8 cellular contexts compared by ENCODE assay signal in the genomic region with DNA sequence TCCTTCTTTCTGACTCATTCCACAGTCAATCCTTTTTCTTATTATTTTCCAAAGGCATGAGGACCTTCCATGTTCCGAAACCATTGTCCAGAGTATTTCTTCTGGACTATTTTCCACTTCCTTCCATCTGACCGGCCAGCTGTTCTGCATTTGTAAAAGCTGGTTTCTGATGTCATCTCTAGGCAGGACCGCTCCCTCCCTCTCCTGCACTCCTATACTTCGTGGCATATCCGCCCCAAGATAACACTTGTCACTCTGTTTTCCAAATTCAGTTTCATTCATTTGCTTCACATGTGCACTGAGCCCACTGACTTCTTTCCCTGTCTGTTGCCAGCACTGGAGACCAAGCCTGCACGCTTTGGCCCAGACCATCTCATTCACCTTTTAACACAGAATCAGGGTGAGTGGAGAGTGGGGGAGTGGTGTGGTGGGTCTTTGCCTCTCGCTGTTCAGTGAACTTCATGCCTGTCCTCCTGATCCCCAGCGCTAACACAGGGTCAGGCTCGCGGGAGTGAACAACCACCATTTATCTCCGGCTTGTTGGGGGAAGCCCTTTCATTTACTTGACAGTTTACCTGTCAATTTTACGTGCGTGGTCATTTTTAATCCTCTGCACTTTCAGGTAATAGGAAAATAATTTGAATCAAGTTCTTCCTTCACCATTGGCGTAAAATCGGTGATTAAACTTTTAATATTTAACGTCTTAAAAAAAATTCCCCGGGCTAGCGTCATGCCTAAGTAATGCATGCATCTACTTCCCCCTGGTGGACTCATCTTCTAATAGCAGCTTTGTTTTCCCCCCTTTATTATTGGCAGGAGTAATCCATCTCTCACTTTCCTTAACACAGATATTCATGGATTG. TPM values are rescaled to one million over a fixed set of nuclear protein-coding genes. Genes with fewer than 3 reads are reported as not detected.
DNase-seq lines count a peak whose midpoint lies in the region; ATAC-seq, FAIRE-seq and TF ChIP-seq lines count a peak whose summit lies in the region.

No MANE protein-coding gene starts in this region.

- H4K20me1 ChIP-seq in Karpas-422 (ENCODE audit: insufficient read depth, low read depth, low read length): no peaks in the 10 kb centered on the region

- H3K27me3 ChIP-seq in Karpas-422 (ENCODE audit: low read length) (no peaks in the 10 kb centered on the region), Peyer's patch (no peaks in the 10 kb centered on the region)

- H3K4me2 ChIP-seq in Karpas-422 (ENCODE audit: low read depth, low read length, poor library complexity, severe bottlenecking): peak overlapping the region; percentile 46

- H3K9ac ChIP-seq in Karpas-422 (ENCODE audit: low read length): no peak overlapping the region

- H3K27ac Mint-ChIP-seq in activated CD8-positive, alpha-beta memory T cell treated with anti-CD3 and anti-CD28 coated beads, Interleukin-2, amount 10 ng/mL, durations not matched to agents 7 days and 5 days: no peak overlapping the region

- H3K27me3 Mint-ChIP-seq in activated CD8-positive, alpha-beta memory T cell treated with anti-CD3 and anti-CD28 coated beads, Interleukin-2, amount 10 ng/mL, durations not matched to agents 7 days and 5 days: no peaks in the 10 kb centered on the region

- H3K36me3 Mint-ChIP-seq in activated CD8-positive, alpha-beta memory T cell treated with anti-CD3 and anti-CD28 coated beads, Interleukin-2, amount 10 ng/mL, durations not matched to agents 7 days and 5 days: no peaks in the 10 kb centered on the region

- peak; percentile 26 to 93 (median 78) for TF ChIP-seq CTCF in Peyer's patch (IDR thresholded peaks at IDR 0.05)

- no peak overlapping the region for H3K27ac ChIP-seq in Karpas-422 (ENCODE audit: low read length)
- no peak overlapping the region for H3K27ac ChIP-seq in Peyer's patch

- no peaks in the 10 kb centered on the region for H3K9me3 Mint-ChIP-seq in activated CD8-positive, alpha-beta memory T cell treated with anti-CD3 and anti-CD28 coated beads, Interleukin-2, amount 10 ng/mL, durations not matched to agents 7 days and 5 days (ENCODE audit: low read depth)

- peak; percentile 73 for ATAC-seq in activated CD8-positive, alpha-beta memory T cell treated with anti-CD3 and anti-CD28 coated beads, Interleukin-2, amount 10 ng/mL, durations not matched to agents 7 days and 5 days
- ATAC-seq in HG03097 (IDR thresholded peaks at IDR 0.05; ENCODE audit: low FRiP score, unreplicated experiment): no peak

- H3K4me1 ChIP-seq in Karpas-422 (ENCODE audit: low read length) (peaks cover 6% of the 10 kb centered on the region), Peyer's patch (peaks cover 0 to 4% (median 0%) of the 10 kb centered on the region in 4 donors)

- H3K4me3 Mint-ChIP-seq in activated CD8-positive, alpha-beta memory T cell treated with anti-CD3 and anti-CD28 coated beads, Interleukin-2, amount 10 ng/mL, durations not matched to agents 7 days and 5 days: no peak overlapping the region

- FAIRE-seq in urothelium cell line (lab: Jason Lieb, UNC): no peak

- no peaks in the 10 kb centered on the region for H3K79me2 ChIP-seq in Karpas-422 (ENCODE audit: low read length)

- no peak for TF ChIP-seq POLR2A in Peyer's patch (IDR thresholded peaks at IDR 0.05)

- H3K9me2 ChIP-seq in Karpas-422 (replicated peaks; ENCODE audit: insufficient read depth, low read length): no peaks in the 10 kb centered on the region

- H3K4me1 Mint-ChIP-seq in activated CD8-positive, alpha-beta memory T cell treated with anti-CD3 and anti-CD28 coated beads, Interleukin-2, amount 10 ng/mL, durations not matched to agents 7 days and 5 days: no peaks in the 10 kb centered on the region

- H2AFZ ChIP-seq in Karpas-422 (ENCODE audit: low read length): no peak overlapping the region

- no peak overlapping the region for H3K4me3 ChIP-seq in Karpas-422 (ENCODE audit: low read length)
- H3K4me3 ChIP-seq in Peyer's patch: peak overlapping the region in 2 of 4 donors; percentile 24 to 28

- DNase-seq in activated CD8-positive, alpha-beta memory T cell treated with anti-CD3 and anti-CD28 coated beads, Interleukin-2, amount 10 ng/mL, durations not matched to agents 7 days and 5 days: no peak
- DNase-seq in activated CD8-positive, alpha-beta memory T cell treated with anti-CD3 and anti-CD28 coated beads, Interleukin-2, amount 50 U/mL, for 4 hours: no peak
- peak; percentile 86 for DNase-seq in Karpas-422
- DNase-seq in Peyer's patch: no peak
- DNase-seq in effector CD4-positive, alpha-beta T cell: peak; percentile 9
- DNase-seq in lung microvascular endothelial cell (ENCODE audit: low read depth in 2 of 2): peak; percentile 80 to 81
- DNase-seq in urothelium cell line (ENCODE audit: low spot score): peak; percentile 45

- CTCF ChIA-PET in activated CD8-positive, alpha-beta memory T cell treated with anti-CD3 and anti-CD28 coated beads, Interleukin-2, amount 10 ng/mL, durations not matched to agents 7 days and 5 days (lab: Charles Lee): interaction anchor here (0.6 to 2.5 kb wide), 17 partner anchors 9 to 1289 kb away, joined by 3 to 13 read pairs (median 3); no protein-coding TSS in a partner anchor

- H3K36me3 ChIP-seq in Karpas-422 (ENCODE audit: insufficient read depth, low read length) (no peaks in the 10 kb centered on the region), Peyer's patch (no peaks in the 10 kb centered on the region)

- H3K9me3 ChIP-seq in Karpas-422 (ENCODE audit: low read length) (no peaks in the 10 kb centered on the region), Peyer's patch (no peaks in the 10 kb centered on the region)

RNA-seq across cellular contexts. Expression of a gene that starts 52.5 kb away (rescaled TPM):
- total RNA-seq in activated CD8-positive, alpha-beta memory T cell treated with anti-CD3 and anti-CD28 coated beads, Interleukin-2, amount 10 ng/mL, durations not matched to agents 7 days and 5 days: 100 to 1,000 TPM; 277 to 318 TPM
- 149 and 291 TPM in 2 replicates for total RNA-seq in Karpas-422 (2014; rRNA removed; shearing (Covaris generic); ENCODE audit: low replicate concordance)
- 10 to 100 TPM; 16.1 to 20.1 (median 18.3) TPM for total RNA-seq in Peyer's patch
- total RNA-seq in lung microvascular endothelial cell: 5.8 and 14.8 TPM in 2 replicates

Comparison
In these comparisons a context has a peak if more than half of its experiments do, and no peak if none do; other contexts are left out.
1. DNase-seq: peak in Karpas-422 (single experiment), effector CD4-positive, alpha-beta T cell (single experiment), lung microvascular endothelial cell (2 of 2) and urothelium cell line (single experiment); none in activated CD8-positive, alpha-beta memory T cell treated with anti-CD3 and anti-CD28 coated beads, Interleukin-2, amount 10 ng/mL, durations not matched to agents 7 days and 5 days (single experiment), activated CD8-positive, alpha-beta memory T cell treated with anti-CD3 and anti-CD28 coated beads, Interleukin-2, amount 50 U/mL, for 4 hours (single experiment) and Peyer's patch (0 of 3).